Comparison of ENCODE assay signal across 8 cellular contexts in genomic region chr19:10118960-10119359, GRCh38. TPM values are rescaled to one million over a fixed set of nuclear protein-coding genes. Genes with fewer than 3 reads are reported as not detected.
A peak's percentile ranks its signal among the peaks of the same experiment; 100 is the strongest.
DNase-seq lines count a peak whose midpoint lies in the region; ATAC-seq and TF ChIP-seq lines count a peak whose summit lies in the region.

No MANE protein-coding gene starts in this region.

- peaks cover 24% of the 10 kb centered on the region for H3K36me3 Mint-ChIP-seq in activated CD8-positive, alpha-beta memory T cell treated with anti-CD3 and anti-CD28 coated beads, Interleukin-2, amount 10 ng/mL, durations not matched to agents 7 days and 5 days
- H3K36me3 Mint-ChIP-seq in activated naive CD4-positive, alpha-beta T cell treated with anti-CD3 and anti-CD28 coated beads, Interleukin-2, amount 50 U/mL, for 72 hours: peaks cover 11 to 12% of the 10 kb centered on the region in 2 donors

- H3K27me3 ChIP-seq in left lung (no peaks in the 10 kb centered on the region), tibial artery (no peaks in the 10 kb centered on the region)

- intact Hi-C loops in left lung (cut with DNase I): loop anchor here in 1 of 2 donors (10.0 kb wide), 1 partner anchor 126 kb away; no protein-coding TSS in a partner anchor
- intact Hi-C loops in tibial artery (cut with DNase I; ENCODE audit: low total_unique reads): no loop called here

- peak overlapping the region in 1 of 2 donors; percentile 79 for H3K27ac ChIP-seq in left lung
- H3K27ac ChIP-seq in tibial artery: peak overlapping the region; percentile 79 to 85

- no peak for DNase-seq in activated CD8-positive, alpha-beta memory T cell treated with anti-CD3 and anti-CD28 coated beads, Interleukin-2, amount 10 ng/mL, durations not matched to agents 7 days and 5 days
- no peak for DNase-seq in activated CD8-positive, alpha-beta memory T cell treated with anti-CD3 and anti-CD28 coated beads, Interleukin-2, amount 50 U/mL, for 48 hours
- DNase-seq in activated naive CD4-positive, alpha-beta T cell treated with anti-CD3 and anti-CD28 coated beads, Interleukin-2, amount 50 U/mL, for 72 hours (ENCODE audit: low spot score in 2 of 2): peak in 1 of 2 donors; percentile 10
- no peak for DNase-seq in left lung
- no peak for DNase-seq in tibial artery
- no peak for DNase-seq in NCI-H2171 treated with DMSO at 0.1 percent for 48 hours (lab: John Stamatoyannopoulos, UW)
- DNase-seq in NCI-H510A treated with DMSO at 0.1 percent for 48 hours (lab: John Stamatoyannopoulos, UW): no peak
- DNase-seq in stimulated activated naive CD4-positive, alpha-beta T cell (lab: John Stamatoyannopoulos, UW): no peak

- TF ChIP-seq CTCF in left lung (IDR thresholded peaks at IDR 0.05): no peak
- TF ChIP-seq CTCF in tibial artery (IDR thresholded peaks at IDR 0.05): no peak

- no peaks in the 10 kb centered on the region for H3K27me3 Mint-ChIP-seq in activated CD8-positive, alpha-beta memory T cell treated with anti-CD3 and anti-CD28 coated beads, Interleukin-2, amount 10 ng/mL, durations not matched to agents 7 days and 5 days

- H3K4me1 ChIP-seq in left lung (peaks cover 19 to 51% of the 10 kb centered on the region in 2 donors), tibial artery (peaks cover 0 to 43% (median 34%) of the 10 kb centered on the region in 4 donors)

- CTCF ChIA-PET in activated CD8-positive, alpha-beta memory T cell treated with anti-CD3 and anti-CD28 coated beads, Interleukin-2, amount 10 ng/mL, durations not matched to agents 7 days and 5 days (lab: Charles Lee): interaction anchor here (0.5 to 1.5 kb wide), 7 partner anchors 10 to 30 kb away, joined by 3 to 4 read pairs (median 3); no protein-coding TSS in a partner anchor

- peak overlapping the region; percentile 97 for H3K4me3 Mint-ChIP-seq in activated CD8-positive, alpha-beta memory T cell treated with anti-CD3 and anti-CD28 coated beads, Interleukin-2, amount 10 ng/mL, durations not matched to agents 7 days and 5 days

- peaks cover 0 to 49% of the 10 kb centered on the region in 2 donors for H3K36me3 ChIP-seq in left lung
- H3K36me3 ChIP-seq in tibial artery: peaks cover 40 to 46% (median 45%) of the 10 kb centered on the region in 3 donors

- peak overlapping the region; percentile 90 for H3K27ac Mint-ChIP-seq in activated CD8-positive, alpha-beta memory T cell treated with anti-CD3 and anti-CD28 coated beads, Interleukin-2, amount 10 ng/mL, durations not matched to agents 7 days and 5 days
- peak overlapping the region; percentile 96 for H3K27ac Mint-ChIP-seq in activated naive CD4-positive, alpha-beta T cell treated with anti-CD3 and anti-CD28 coated beads, Interleukin-2, amount 50 U/mL, for 72 hours

- H3K9me3 ChIP-seq in left lung (no peaks in the 10 kb centered on the region), tibial artery (no peaks in the 10 kb centered on the region)

- no peaks in the 10 kb centered on the region for H3K9me3 Mint-ChIP-seq in activated CD8-positive, alpha-beta memory T cell treated with anti-CD3 and anti-CD28 coated beads, Interleukin-2, amount 10 ng/mL, durations not matched to agents 7 days and 5 days (ENCODE audit: low read depth)
- H3K9me3 Mint-ChIP-seq in activated naive CD4-positive, alpha-beta T cell treated with anti-CD3 and anti-CD28 coated beads, Interleukin-2, amount 50 U/mL, for 72 hours: no peaks in the 10 kb centered on the region

- peaks cover 37% of the 10 kb centered on the region for H3K4me1 Mint-ChIP-seq in activated CD8-positive, alpha-beta memory T cell treated with anti-CD3 and anti-CD28 coated beads, Interleukin-2, amount 10 ng/mL, durations not matched to agents 7 days and 5 days

- peak overlapping the region; percentile 86 to 95 for H3K4me3 ChIP-seq in left lung
- H3K4me3 ChIP-seq in tibial artery: peak overlapping the region; percentile 76 to 97

- ATAC-seq in activated CD8-positive, alpha-beta memory T cell treated with anti-CD3 and anti-CD28 coated beads, Interleukin-2, amount 10 ng/mL, durations not matched to agents 7 days and 5 days: no peak
- peak; percentile 1 to 4 for ATAC-seq in activated naive CD4-positive, alpha-beta T cell treated with anti-CD3 and anti-CD28 coated beads, Interleukin-2, amount 50 U/mL, for 72 hours
- ATAC-seq in left lung: no peak

RNA-seq across cellular contexts. Expression of gene EIF3G, which starts 0.7 kb away (rescaled TPM):
- 100 to 1,000 TPM; 216 to 256 TPM for total RNA-seq in activated CD8-positive, alpha-beta memory T cell treated with anti-CD3 and anti-CD28 coated beads, Interleukin-2, amount 10 ng/mL, durations not matched to agents 7 days and 5 days
- 100 to 1,000 TPM; 223 to 292 TPM for total RNA-seq in activated naive CD4-positive, alpha-beta T cell treated with anti-CD3 and anti-CD28 coated beads, Interleukin-2, amount 50 U/mL, for 72 hours
- 100 to 1,000 TPM; 162 to 166 TPM for total RNA-seq in left lung

RNA-seq across cellular contexts. Expression of gene P2RY11, which starts 7.5 kb away (rescaled TPM):
- total RNA-seq in activated CD8-positive, alpha-beta memory T cell treated with anti-CD3 and anti-CD28 coated beads, Interleukin-2, amount 10 ng/mL, durations not matched to agents 7 days and 5 days: 10 to 100 TPM; 36.0 to 43.7 TPM
- total RNA-seq in activated naive CD4-positive, alpha-beta T cell treated with anti-CD3 and anti-CD28 coated beads, Interleukin-2, amount 50 U/mL, for 72 hours: 100 to 1,000 TPM in 1 of 2 donors, 10 to 100 TPM in 1; 18.1 to 101 TPM
- 10 to 100 TPM in 1 of 2 donors, 1 to 10 TPM in 1; 8.4 to 24.4 TPM for total RNA-seq in left lung

RNA-seq across cellular contexts. Expression of gene PPAN, which starts 12.8 kb away (rescaled TPM):
- 100 to 1,000 TPM in 1 of 2 experiments, 10 to 100 TPM in 1; 98.5 to 115 TPM for total RNA-seq in activated CD8-positive, alpha-beta memory T cell treated with anti-CD3 and anti-CD28 coated beads, Interleukin-2, amount 10 ng/mL, durations not matched to agents 7 days and 5 days
- total RNA-seq in activated naive CD4-positive, alpha-beta T cell treated with anti-CD3 and anti-CD28 coated beads, Interleukin-2, amount 50 U/mL, for 72 hours: 100 to 1,000 TPM in 1 of 2 donors, 10 to 100 TPM in 1; 52.7 to 209 TPM
- 10 to 100 TPM; 23.4 to 49.8 TPM for total RNA-seq in left lung

RNA-seq across cellular contexts. Expression of gene ANGPTL6, which starts 16.5 kb away (rescaled TPM):
- total RNA-seq in activated CD8-positive, alpha-beta memory T cell treated with anti-CD3 and anti-CD28 coated beads, Interleukin-2, amount 10 ng/mL, durations not matched to agents 7 days and 5 days: 1 to 10 TPM; 2.7 to 3.3 TPM
- 10 to 100 TPM in 1 of 2 donors, 1 to 10 TPM in 1; 9.1 to 17.1 TPM for total RNA-seq in activated naive CD4-positive, alpha-beta T cell treated with anti-CD3 and anti-CD28 coated beads, Interleukin-2, amount 50 U/mL, for 72 hours
- under 1 TPM; 0.38 to 0.68 TPM for total RNA-seq in left lung

RNA-seq across cellular contexts. Expression of gene SHFL, which starts 32.8 kb away (rescaled TPM):
- total RNA-seq in activated CD8-positive, alpha-beta memory T cell treated with anti-CD3 and anti-CD28 coated beads, Interleukin-2, amount 10 ng/mL, durations not matched to agents 7 days and 5 days: 100 to 1,000 TPM in 1 of 2 experiments, 10 to 100 TPM in 1; 95.3 to 146 TPM
- total RNA-seq in activated naive CD4-positive, alpha-beta T cell treated with anti-CD3 and anti-CD28 coated beads, Interleukin-2, amount 50 U/mL, for 72 hours: 10 to 100 TPM; 56.5 to 76.1 TPM
- 10 to 100 TPM; 30.9 to 38.8 TPM for total RNA-seq in left lung

Comparison
In these comparisons a context has a peak if more than half of its experiments do, and no peak if none do; other contexts are left out.
1. ATAC-seq: peak in activated naive CD4-positive, alpha-beta T cell treated with anti-CD3 and anti-CD28 coated beads, Interleukin-2, amount 50 U/mL, for 72 hours (2 of 2); none in activated CD8-positive, alpha-beta memory T cell treated with anti-CD3 and anti-CD28 coated beads, Interleukin-2, amount 10 ng/mL, durations not matched to agents 7 days and 5 days (single experiment) and left lung (single experiment).